8 cellular contexts compared by ENCODE assay signal in the genomic region with DNA sequence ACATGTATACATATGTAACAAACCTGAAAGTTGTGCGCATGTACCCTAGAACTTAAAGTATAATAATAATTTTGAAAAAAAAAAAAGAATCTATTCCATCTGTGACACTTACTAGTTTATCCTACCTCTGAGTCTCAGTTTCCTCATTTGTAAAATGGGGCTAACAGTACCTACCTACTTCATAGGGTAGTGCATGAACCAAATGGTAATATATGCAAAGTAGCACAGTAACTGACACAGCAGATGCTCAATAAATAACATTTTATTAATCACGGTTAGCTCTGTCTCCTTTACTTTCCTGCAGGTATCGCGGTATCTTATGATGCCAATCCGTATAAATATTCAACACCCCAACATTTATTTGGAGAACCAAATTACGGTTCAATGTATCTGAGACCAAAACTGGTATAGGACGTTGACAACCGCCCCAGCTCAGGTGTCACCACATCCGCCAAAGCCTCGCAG.
DNase-seq lines count a peak whose midpoint lies in the region; ATAC-seq lines count a peak whose summit lies in the region.

No MANE protein-coding gene starts in this region.

- no peaks in the 10 kb centered on the region for H3K9me3 Mint-ChIP-seq in memory B cell

- peak overlapping the region; percentile 97 for H3K4me3 Mint-ChIP-seq in memory B cell

- H3K27ac ChIP-seq in angular gyrus (ENCODE audit: low read depth, low read length), result peak overlapping the region; percentile 88

- ATAC-seq in GM18909 (IDR thresholded peaks at IDR 0.05; ENCODE audit: poor library complexity, unreplicated experiment), result peak; percentile 11
- ATAC-seq in HG03342 (IDR thresholded peaks at IDR 0.05; ENCODE audit: unreplicated experiment), result peak; percentile 18
- peak; percentile 18 for ATAC-seq in memory B cell (ENCODE audit: low read depth)

- H3K36me3 Mint-ChIP-seq in memory B cell, result peaks cover 5% of the 10 kb centered on the region

- H3K27me3 Mint-ChIP-seq in memory B cell, result peaks cover 2% of the 10 kb centered on the region

- peaks cover 31% of the 10 kb centered on the region for H3K4me1 Mint-ChIP-seq in memory B cell

- peak overlapping the region; percentile 100 for H3K27ac Mint-ChIP-seq in memory B cell

- DNase-seq in memory B cell (ENCODE audit: low spot score in 2 of 2) (no peak), GM03348 (ENCODE audit: low spot score) (no peak), iPS-NIHi7 (ENCODE audit: extremely low spot score) (no peak), NCI-H1930 (lab: John Stamatoyannopoulos, UW) (no peak), NCI-H2196 (lab: John Stamatoyannopoulos, UW; ENCODE audit: unreplicated experiment) (no peak)
